7 cellular contexts compared by ENCODE assay signal in genomic region chr17:7046127-7046724, GRCh38. TPM values are rescaled to one million over a fixed set of nuclear protein-coding genes. Genes with fewer than 3 reads are reported as not detected.
DNase-seq lines count a peak whose midpoint lies in the region; ATAC-seq and TF ChIP-seq lines count a peak whose summit lies in the region.
"Had no signal": no experiment of that assay in that cellular context is flagged by ENCODE, and none has a peak within 500 bp of the region (broad histone marks: within the 10 kb centered on the region; RNA-seq: fewer than 3 reads in every experiment).

No MANE protein-coding gene starts in this region.

- H3K27me3 Mint-ChIP-seq in activated T-cell treated with anti-CD3 and anti-CD28 coated beads, Interleukin-2, amount 50 U/mL, for 24 hours: peaks cover 4% of the 10 kb centered on the region

- no peak for TF ChIP-seq CTCF in left lung (IDR thresholded peaks at IDR 0.05)

- peaks cover 15 to 41% of the 10 kb centered on the region in 2 donors for H3K4me1 ChIP-seq in left lung

- intact Hi-C loops in left lung (cut with DNase I): loop anchor here (10.0 kb wide), 1 partner anchor 249 kb away; the partner anchor contains the start of gene YBX2 (in 2 of the 2)

- peak; percentile 76 for ATAC-seq in left lung
- ATAC-seq in HG02973 (IDR thresholded peaks at IDR 0.05; ENCODE audit: unreplicated experiment): no peak

- peak overlapping the region; percentile 91 for H3K27ac Mint-ChIP-seq in activated T-cell treated with anti-CD3 and anti-CD28 coated beads, Interleukin-2, amount 50 U/mL, for 24 hours

- H3K9me3 Mint-ChIP-seq in activated T-cell treated with anti-CD3 and anti-CD28 coated beads, Interleukin-2, amount 50 U/mL, for 24 hours: no peaks in the 10 kb centered on the region

- H3K36me3 ChIP-seq in left lung: no peaks in the 10 kb centered on the region

- H3K27ac ChIP-seq in left lung: peak overlapping the region; percentile 68 to 77

- H3K27me3 ChIP-seq in left lung: peaks cover 18 to 60% of the 10 kb centered on the region in 2 donors

- no peaks in the 10 kb centered on the region for H3K36me3 Mint-ChIP-seq in activated T-cell treated with anti-CD3 and anti-CD28 coated beads, Interleukin-2, amount 50 U/mL, for 24 hours (ENCODE audit: low read depth)

- H3K4me3 Mint-ChIP-seq in activated T-cell treated with anti-CD3 and anti-CD28 coated beads, Interleukin-2, amount 50 U/mL, for 24 hours: peak overlapping the region; percentile 59

- peak; percentile 18 for DNase-seq in HT1080 (ENCODE audit: low read depth)
- peak; percentile 64 for DNase-seq in activated T-cell treated with anti-CD3 and anti-CD28 coated beads, Interleukin-2, amount 50 U/mL, for 24 hours
- DNase-seq in left lung: peak; percentile 85 to 86
- no peak for DNase-seq in DMS114 treated with DMSO at 0.1 percent for 48 hours (lab: John Stamatoyannopoulos, UW; ENCODE audit: unreplicated experiment)
- DNase-seq in NCI-H2171 (lab: John Stamatoyannopoulos, UW): no peak

- H3K4me1 Mint-ChIP-seq in activated T-cell treated with anti-CD3 and anti-CD28 coated beads, Interleukin-2, amount 50 U/mL, for 24 hours (ENCODE audit: low read depth): peaks cover 55% of the 10 kb centered on the region

- peak overlapping the region; percentile 6 to 34 for H3K4me3 ChIP-seq in left lung

- H3K9me3 ChIP-seq in left lung: no peaks in the 10 kb centered on the region

RNA-seq across cellular contexts. Expression of gene SLC16A11, which starts 2.3 kb away (rescaled TPM):
- total RNA-seq in HT1080 (2014; rRNA removed; shearing (Covaris generic)): not detected in 2 replicates
- polyA plus RNA-seq in HT1080 (2015; cell fraction: cytosol; rRNA removed): not detected in 2 replicates
- not detected in 2 replicates for polyA plus RNA-seq in HT1080 (2015; cell fraction: nucleus; rRNA removed)
- 1 to 10 TPM; 1.2 to 2.5 TPM for total RNA-seq in left lung
- total RNA-seq: SK-MEL-5 had no signal

RNA-seq across cellular contexts. Expression of gene SLC16A13, which starts 10.4 kb away (rescaled TPM):
- 0.43 TPM in 1 of 2 replicates, not detected in the other for total RNA-seq in HT1080 (2014; rRNA removed; shearing (Covaris generic))
- 2.2 and 2.6 TPM in 2 replicates for polyA plus RNA-seq in HT1080 (2015; cell fraction: cytosol; rRNA removed)
- 6.0 and 7.3 TPM in 2 replicates for polyA plus RNA-seq in HT1080 (2015; cell fraction: nucleus; rRNA removed)
- total RNA-seq in left lung: 10 to 100 TPM in 1 of 2 donors, 1 to 10 TPM in 1; 9.5 to 21.5 TPM

RNA-seq across cellular contexts. Expression of gene BCL6B, which starts 23.4 kb away (rescaled TPM):
- not detected in 2 replicates for total RNA-seq in HT1080 (2014; rRNA removed; shearing (Covaris generic))
- polyA plus RNA-seq in HT1080 (2015; cell fraction: cytosol; rRNA removed): not detected in 2 replicates
- 0.05 TPM in 1 of 2 replicates, not detected in the other for polyA plus RNA-seq in HT1080 (2015; cell fraction: nucleus; rRNA removed)
- total RNA-seq in left lung: 10 to 100 TPM; 13.3 to 17.2 TPM
- total RNA-seq: SK-MEL-5 had no signal

RNA-seq across cellular contexts. Expression of gene RNASEK, which starts 33.8 kb away (rescaled TPM):
- total RNA-seq in HT1080 (2014; rRNA removed; shearing (Covaris generic)): 201 and 360 TPM in 2 replicates
- polyA plus RNA-seq in HT1080 (2015; cell fraction: cytosol; rRNA removed): 263 and 349 TPM in 2 replicates
- 71.5 and 114 TPM in 2 replicates for polyA plus RNA-seq in HT1080 (2015; cell fraction: nucleus; rRNA removed)
- 100 to 1,000 TPM; 279 to 284 TPM for total RNA-seq in left lung

RNA-seq across cellular contexts. Expression of gene CLEC10A, which starts 33.8 kb away (rescaled TPM):
- not detected in 2 replicates for total RNA-seq in HT1080 (2014; rRNA removed; shearing (Covaris generic))
- polyA plus RNA-seq in HT1080 (2015; cell fraction: cytosol; rRNA removed): not detected in 2 replicates
- not detected in 2 replicates for polyA plus RNA-seq in HT1080 (2015; cell fraction: nucleus; rRNA removed)
- 1 to 10 TPM; 7.8 to 9.6 TPM for total RNA-seq in left lung
- total RNA-seq: SK-MEL-5 had no signal

Comparison
In these comparisons a context has a peak if more than half of its experiments do, and no peak if none do; other contexts are left out.
1. DNase-seq: peak in HT1080 (single experiment), activated T-cell treated with anti-CD3 and anti-CD28 coated beads, Interleukin-2, amount 50 U/mL, for 24 hours (single experiment) and left lung (2 of 2); none in DMS114 treated with DMSO at 0.1 percent for 48 hours (single experiment) and NCI-H2171 (single experiment).
2. RNA of gene BCL6B, which starts 23.4 kb away (total RNA-seq): 13.3 to 17.2 TPM in left lung; not detected in HT1080; every median in the first group is over 10 times any median in the second.